Comparison of ENCODE assay signal across 23 cellular contexts in genomic region chr14:39434401-39434800, GRCh38. TPM values are rescaled to one million over a fixed set of nuclear protein-coding genes. Genes with fewer than 3 reads are reported as not detected.
DNase-seq lines count a peak whose midpoint lies in the region; ATAC-seq and TF ChIP-seq lines count a peak whose summit lies in the region.
"Had no signal": no experiment of that assay in that cellular context is flagged by ENCODE, and none has a peak within 500 bp of the region (broad histone marks: within the 10 kb centered on the region; RNA-seq: fewer than 3 reads in every experiment).

No MANE protein-coding gene starts in this region.

- H3K27ac ChIP-seq in PC-3 (ENCODE audit: low read length) = no peak overlapping the region

- H3K4me2 ChIP-seq in PC-3 (ENCODE audit: low read length) = peak overlapping the region; percentile 93; the same call in 1 of the 2 replicates

- no peaks in the 10 kb centered on the region for H3K36me3 ChIP-seq in PC-3 (ENCODE audit: low read depth, low read length)
- H3K36me3 ChIP-seq: spleen, tibial artery had no signal

- CTCF ChIA-PET in PC-3 (lab: Charles Lee) = no interaction called here

- no peaks in the 10 kb centered on the region for H3F3A ChIP-seq in PC-3 (ENCODE audit: low read length, unreplicated experiment)

- ATAC-seq in PC-3 = no peak
- no peak for ATAC-seq in HG03571 (IDR thresholded peaks at IDR 0.05; ENCODE audit: unreplicated experiment)
- ATAC-seq: naive thymus-derived CD4-positive, alpha-beta T cell; T-cell had no signal

- BruUV-seq in PC-3 (replicated peaks; lab: Mats Ljungman, UMichigan) = no TSS peak

- H2AFZ ChIP-seq in PC-3 (ENCODE audit: low read length) = no peak overlapping the region

- DNase-seq in CD1c-positive myeloid dendritic cell (ENCODE audit: extremely low spot score) (peak; percentile 15), HT1080 (ENCODE audit: low read depth) (peak; percentile 29), PC-3 (peak; percentile 50), epithelial cell of esophagus (ENCODE audit: low read depth) (peak; percentile 20), UCSD-AML1 (lab: John Stamatoyannopoulos, UW; ENCODE audit: unreplicated experiment) (no peak), AG20443 (ENCODE audit: low spot score) (no peak)
- DNase-seq: activated CD4-positive, alpha-beta T cell treated with anti-CD3 and anti-CD28 coated beads for 1 hour; activated CD8-positive, alpha-beta memory T cell treated with anti-CD3 and anti-CD28 coated beads for 24 hours; activated T-cell treated with anti-CD3 and anti-CD28 coated beads, Interleukin-2, amount 50 U/mL, for 24 hours; amygdala; DMS79 treated with DMSO at 0.1 percent for 48 hours; dorsolateral prefrontal cortex; naive thymus-derived CD4-positive, alpha-beta T cell; NK-92 treated with Interleukin-12 subunit alpha and Interleukin-12 subunit beta, amount 100 ng/mL, for 24 hours; occipital lobe; retina; Right ventricle myocardium superior; spleen; stimulated activated CD4-positive, alpha-beta T cell treated with anti-CD3 and anti-CD28 coated beads, Interleukin-4, amount 100 ng/mL, for 1 hour; stimulated activated naive CD4-positive, alpha-beta T cell treated with Interleukin-2 at 50 U/mL for 16 hours; T-cell; tibial artery had no signal

- TF ChIP-seq CTCF in PC-3 (conservative IDR thresholded peaks at IDR 0.05; ENCODE audit: low read depth, low read length) (no peak), epithelial cell of esophagus (IDR thresholded peaks at IDR 0.05; ENCODE audit: insufficient read depth, low read depth, low read length, missing control alignments) (no peak)

- H3K9me3 ChIP-seq in PC-3 (ENCODE audit: low read length) = no peaks in the 10 kb centered on the region
- H3K9me3 ChIP-seq: spleen, tibial artery had no signal

- no peaks in the 10 kb centered on the region for H3K9me2 ChIP-seq in PC-3 (replicated peaks; ENCODE audit: low read length)

- no peaks in the 10 kb centered on the region for H3K27me3 ChIP-seq in PC-3 (ENCODE audit: low read length)
- H3K27me3 ChIP-seq: dorsolateral prefrontal cortex, spleen, tibial artery had no signal

- H4K20me1 ChIP-seq in PC-3 (ENCODE audit: low read length) = peaks cover 10% of the 10 kb centered on the region; the same call in 1 of the 2 replicates

- no peak overlapping the region for H3K9ac ChIP-seq in PC-3 (ENCODE audit: low read length)

- POLR2A ChIA-PET in PC-3 (lab: Charles Lee; ENCODE audit: unreplicated experiment) = interaction anchor here (0.5 kb wide), 1 partner anchor 309 kb away, joined by 4 read pairs; no protein-coding TSS in a partner anchor

- H3K4me3 ChIP-seq in PC-3 (ENCODE audit: low read length) (no peak overlapping the region), epithelial cell of esophagus (ENCODE audit: low read length) (no peak overlapping the region)

- peaks cover 25% of the 10 kb centered on the region for H3K4me1 ChIP-seq in PC-3 (ENCODE audit: insufficient read depth, low read length)

- intact Hi-C loops in PC-3 (cut with micrococcal nuclease) = no loop called here

- peaks cover 20% of the 10 kb centered on the region for H3K79me2 ChIP-seq in PC-3 (ENCODE audit: low read length)

RNA-seq across cellular contexts. Expression of gene FBXO33, which starts 2.2 kb away (rescaled TPM):
- total RNA-seq in HT1080 (2014; rRNA removed; shearing (Covaris generic)) = 16.0 and 18.7 TPM in 2 replicates
- 11.7 and 12.5 TPM in 2 replicates for polyA plus RNA-seq in HT1080 (2015; cell fraction: cytosol; rRNA removed)
- polyA plus RNA-seq in HT1080 (2015; cell fraction: nucleus; rRNA removed) = 16.5 and 16.7 TPM in 2 replicates
- total RNA-seq in PC-3 (2014; rRNA removed) = 21.9 and 26.9 TPM in 2 replicates

Comparison
In these comparisons a context has a peak if more than half of its experiments do, and no peak if none do; other contexts are left out.
1. DNase-seq: peak in CD1c-positive myeloid dendritic cell (single experiment), HT1080 (single experiment), PC-3 (single experiment) and epithelial cell of esophagus (single experiment); none in UCSD-AML1 (single experiment) and AG20443 (single experiment).